Comparison of ENCODE assay signal across 28 cellular contexts in genomic region chr5:142667808-142668207, GRCh38. TPM values are rescaled to one million over a fixed set of nuclear protein-coding genes. Genes with fewer than 3 reads are reported as not detected.
"Had no signal": no experiment of that assay in that cellular context is flagged by ENCODE, and none has a peak within 500 bp of the region (broad histone marks: within the 10 kb centered on the region; RNA-seq: fewer than 3 reads in every experiment).

No MANE protein-coding gene starts in this region.

- H3K4me1 Mint-ChIP-seq: immature natural killer cell, memory B cell, T-cell had no signal

- DNase-seq: activated CD4-positive, alpha-beta T cell treated with anti-CD3 and anti-CD28 coated beads for 1 hour; activated naive CD4-positive, alpha-beta T cell; activated T-cell treated with anti-CD3 and anti-CD28 coated beads, Interleukin-2, amount 50 U/mL, for 4 hours; adrenal gland; brain microvascular endothelial cell; colonic mucosa; dorsolateral prefrontal cortex; effector memory CD8-positive, alpha-beta T cell; foreskin melanocyte; immature natural killer cell; mucosa of descending colon; nephron progenitor cell; occipital lobe; right lobe of liver; stimulated activated CD4-positive, alpha-beta T cell treated with anti-CD3 and anti-CD28 coated beads, Interleukin-1b, Interleukin-23, amount 100 ng/mL, for 48 hours; T-cell; thyroid gland; upper lobe of right lung; WERI-Rb-1 had no signal

- H3K4me3 Mint-ChIP-seq: activated naive CD8-positive, alpha-beta T cell; activated T-cell treated with anti-CD3 and anti-CD28 coated beads, Interleukin-2, amount 50 U/mL, for 4 hours; effector memory CD8-positive, alpha-beta T cell; immature natural killer cell; memory B cell; nephron progenitor cell; stimulated activated naive CD8-positive, alpha-beta T cell treated with anti-CD3 and anti-CD28 coated beads, Interleukin-15, Interleukin-2, amounts not matched to agents 100 ng/mL and 50 ng/mL, for 24 hours; T-cell; T-helper 2 cell treated with Interferon-gamma antibody and Interleukin-4, amounts not matched to agents 5 μg/mL and 100 μg/mL, for 36 hours had no signal

- H3K27me3 ChIP-seq: adrenal gland, ascending aorta, brain microvascular endothelial cell, colonic mucosa, dorsolateral prefrontal cortex, hepatocyte, right lobe of liver, thyroid gland, upper lobe of right lung had no signal

- H3K79me2 ChIP-seq: hepatocyte had no signal

- H3K4me3 ChIP-seq: adrenal gland, ascending aorta, colonic mucosa, dorsolateral prefrontal cortex, hepatocyte, mucosa of descending colon, right lobe of liver, skin epidermis, thyroid gland, upper lobe of right lung had no signal

- H3K36me3 ChIP-seq: adrenal gland, ascending aorta, brain microvascular endothelial cell, colonic mucosa, right lobe of liver, thyroid gland, upper lobe of right lung, WERI-Rb-1 had no signal

- FAIRE-seq: TTC549 had no signal

- H3K9me3 Mint-ChIP-seq: activated T-cell treated with anti-CD3 and anti-CD28 coated beads, Interleukin-2, amount 50 U/mL, for 4 hours; activated T-helper 2 cell treated with anti-CD3 and anti-CD28 coated beads, Interferon-gamma antibody, Interleukin-2, Interleukin-4, amounts not matched to agents 10 μg/mL and 5 μg/mL and 100 μg/mL, durations not matched to agents 14 hours and 24 hours and 36 hours; effector memory CD8-positive, alpha-beta T cell; immature natural killer cell; memory B cell; nephron progenitor cell; stimulated activated naive CD8-positive, alpha-beta T cell treated with anti-CD3 and anti-CD28 coated beads, Interleukin-15, Interleukin-2, amounts not matched to agents 100 ng/mL and 50 ng/mL, for 24 hours; T-cell; T-helper 2 cell treated with Interferon-gamma antibody and Interleukin-4, amounts not matched to agents 5 μg/mL and 100 μg/mL, for 36 hours had no signal

- H3K27ac ChIP-seq: adrenal gland, ascending aorta, brain microvascular endothelial cell, colonic mucosa, hepatocyte, right lobe of liver, thyroid gland, upper lobe of right lung, WERI-Rb-1 had no signal

- H2AFZ ChIP-seq: hepatocyte had no signal

- H3K9me3 ChIP-seq: adrenal gland, ascending aorta, colonic mucosa, mucosa of descending colon, right lobe of liver, thyroid gland, upper lobe of right lung had no signal

- H3K4me1 ChIP-seq: adrenal gland, ascending aorta, colonic mucosa, right lobe of liver, thyroid gland, upper lobe of right lung had no signal

- H3K4me2 ChIP-seq: hepatocyte had no signal

- H3K27me3 Mint-ChIP-seq: activated naive CD8-positive, alpha-beta T cell; stimulated activated naive CD8-positive, alpha-beta T cell treated with anti-CD3 and anti-CD28 coated beads, Interleukin-15, Interleukin-2, amounts not matched to agents 100 ng/mL and 50 ng/mL, for 24 hours had no signal

- H3K27ac Mint-ChIP-seq: activated naive CD8-positive, alpha-beta T cell; activated T-helper 2 cell treated with anti-CD3 and anti-CD28 coated beads, Interferon-gamma antibody, Interleukin-2, Interleukin-4, amounts not matched to agents 10 μg/mL and 5 μg/mL and 100 μg/mL, durations not matched to agents 14 hours and 24 hours and 36 hours; effector memory CD8-positive, alpha-beta T cell; immature natural killer cell; memory B cell; nephron progenitor cell; stimulated activated naive CD8-positive, alpha-beta T cell treated with anti-CD3 and anti-CD28 coated beads, Interleukin-15, Interleukin-2, amounts not matched to agents 100 ng/mL and 50 ng/mL, for 24 hours; T-cell; T-helper 2 cell treated with Interferon-gamma antibody and Interleukin-4, amounts not matched to agents 5 μg/mL and 100 μg/mL, for 36 hours had no signal

- H3K36me3 Mint-ChIP-seq: activated naive CD8-positive, alpha-beta T cell; immature natural killer cell; memory B cell; T-cell had no signal

RNA-seq across cellular contexts. Expression of gene FGF1, which starts 18.1 kb away (rescaled TPM):
- total RNA-seq: activated T-cell treated with anti-CD3 and anti-CD28 coated beads, Interleukin-2, amount 50 U/mL, for 4 hours; activated T-helper 2 cell treated with anti-CD3 and anti-CD28 coated beads, Interferon-gamma antibody, Interleukin-2, Interleukin-4, amounts not matched to agents 10 μg/mL and 5 μg/mL and 100 μg/mL, durations not matched to agents 14 hours and 24 hours and 36 hours; T-cell had no signal
- polyA plus RNA-seq: immature natural killer cell had no signal
